ENCODE assay signal across 10 cellular contexts in genomic region chr4:186497043-186497442, GRCh38. TPM values are rescaled to one million over a fixed set of nuclear protein-coding genes. Genes with fewer than 3 reads are reported as not detected.
"Had no signal": no experiment of that assay in that cellular context is flagged by ENCODE, and none has a peak within 500 bp of the region (broad histone marks: within the 10 kb centered on the region; RNA-seq: fewer than 3 reads in every experiment).

No MANE protein-coding gene starts in this region.

- ATAC-seq: HepG2 had no signal

- H3K27ac ChIP-seq: HL-60, KMS-11 had no signal

- DNase-seq: IMR-90, KBM-7, KG1 had no signal

- H3K9ac ChIP-seq: KMS-11 had no signal

- H3K4me2 ChIP-seq: KMS-11 had no signal

- FAIRE-seq: HepG2, HTR-8/SVneo had no signal

RNA-seq across cellular contexts. Expression of gene MTNR1A, which starts 58.3 kb away (rescaled TPM):
- total RNA-seq: HepG2, HT-29, HT1080, IMR-90 had no signal
- polyA plus RNA-seq: HepG2, IgD-negative memory B cell, IMR-90 had no signal
